In the genomic region with DNA sequence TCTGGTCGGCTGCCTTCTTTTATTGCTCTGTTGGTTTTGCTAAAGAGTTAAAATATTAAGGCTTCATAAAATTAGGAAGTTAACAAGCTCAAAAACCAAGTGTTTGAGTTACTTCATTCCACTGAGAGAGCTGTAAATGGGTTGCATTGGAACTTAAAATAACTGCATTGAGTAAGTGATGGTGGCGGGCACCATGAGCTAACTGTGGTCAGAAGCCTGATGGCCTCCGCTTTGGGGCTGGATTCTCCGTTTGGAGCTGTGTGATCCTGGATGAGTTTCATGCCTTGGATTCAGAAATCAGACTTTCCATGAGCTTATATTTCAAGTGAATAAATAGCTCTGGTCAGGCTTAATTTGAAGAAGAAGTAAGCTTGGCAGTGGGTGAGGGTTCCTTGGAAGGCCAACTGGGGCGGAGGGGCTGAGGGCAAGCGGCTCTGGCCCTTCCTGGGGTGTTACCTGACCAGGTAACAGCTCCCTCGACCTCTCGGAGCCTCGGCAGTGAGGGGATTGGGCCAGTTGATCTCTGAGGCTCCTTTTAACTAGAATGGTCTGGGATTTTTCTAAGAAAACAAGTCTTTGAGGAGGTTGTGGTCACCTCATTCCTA, we compare ENCODE assay signal across 20 cellular contexts. TPM values are rescaled to one million over a fixed set of nuclear protein-coding genes. Genes with fewer than 3 reads are reported as not detected.
DNase-seq lines count a peak whose midpoint lies in the region; ATAC-seq and TF ChIP-seq lines count a peak whose summit lies in the region.
"Had no signal": no experiment of that assay in that cellular context is flagged by ENCODE, and none has a peak within 500 bp of the region (broad histone marks: within the 10 kb centered on the region; RNA-seq: fewer than 3 reads in every experiment).

No MANE protein-coding gene starts in this region.

- no peak for ATAC-seq in gastroesophageal sphincter
- ATAC-seq: Right ventricle myocardium inferior had no signal

- H2BK120ac ChIP-seq in mesenchymal stem cell (ENCODE audit: low read depth, low read length) (peak overlapping the region; percentile 7), trophoblast cell (ENCODE audit: insufficient read depth, low read length, poor library complexity) (no peak overlapping the region)

- TF ChIP-seq CTCF in RWPE1 (conservative IDR thresholded peaks at IDR 0.05; ENCODE audit: low read depth) (no peak), gastroesophageal sphincter (IDR thresholded peaks at IDR 0.05) (no peak)

- H4K91ac ChIP-seq in mesenchymal stem cell (ENCODE audit: low read length) (peak overlapping the region; percentile 61), trophoblast cell (ENCODE audit: low read depth, low read length) (no peak overlapping the region)

- H3K27me3 ChIP-seq in mesenchymal stem cell (ENCODE audit: control insufficient read depth in 1 of 2, insufficient read depth in 1 of 2, low read length in 2 of 2): peaks cover 0 to 6% of the 10 kb centered on the region in 2 experiments
- no peaks in the 10 kb centered on the region for H3K27me3 ChIP-seq in gastroesophageal sphincter
- peaks cover 19% of the 10 kb centered on the region for H3K27me3 ChIP-seq in trophoblast cell (ENCODE audit: insufficient read depth, low read length)
- H3K27me3 ChIP-seq: MG63 had no signal

- H4K12ac ChIP-seq in trophoblast cell (ENCODE audit: low read depth, low read length): no peak overlapping the region

- DNase-seq in activated CD8-positive, alpha-beta memory T cell treated with anti-CD3 and anti-CD28 coated beads, Interleukin-2, amount 50 U/mL, for 48 hours: peak; percentile 37
- DNase-seq in activated CD8-positive, alpha-beta memory T cell treated with anti-CD3 and anti-CD28 coated beads, Interleukin-2, amount 50 U/mL, for 4 hours: no peak
- DNase-seq in RWPE1 (ENCODE audit: low spot score): no peak
- DNase-seq in mesenchymal stem cell: no peak
- DNase-seq in NCI-H226: no peak
- DNase-seq in activated T-cell treated with anti-CD3 and anti-CD28 coated beads, Interleukin-2, amount 50 U/mL, for 48 hours: no peak
- no peak for DNase-seq in trophoblast cell
- DNase-seq: Caco-2, HFFc6, MG63, NCI-H1436, NCI-H2081, NCI-H2227 treated with DMSO at 0.1 percent for 48 hours, NCI-H526 treated with DMSO at 0.1 percent for 48 hours, SK-N-SH had no signal

- 93% methylated on average over 9 of the region's 9 CpGs for WGBS in mesenchymal stem cell
- 80 to 92% methylated on average over 6 to 9 of the region's 9 CpGs for WGBS in gastroesophageal sphincter (ENCODE audit: low coverage in 1 of 2), 2 donors
- WGBS in trophoblast cell (ENCODE audit: extremely low coverage, insufficient coverage, insufficient read length): no CpG with 5 or more reads among the region's 9 CpGs

- peaks cover under 1% of the 10 kb centered on the region for H3K79me2 ChIP-seq in trophoblast cell (ENCODE audit: control insufficient read depth, insufficient read depth, low read length, poor library complexity)

- H3K4me2 ChIP-seq in mesenchymal stem cell (ENCODE audit: low read length, poor library complexity, severe bottlenecking): no peak overlapping the region
- H3K4me2 ChIP-seq in trophoblast cell (ENCODE audit: low read length): no peak overlapping the region
- H3K4me2 ChIP-seq: KMS-11, SK-N-SH had no signal

- H3K27ac ChIP-seq in RWPE1 (peak overlapping the region; percentile 98), mesenchymal stem cell (ENCODE audit: low read length, poor library complexity, severe bottlenecking) (no peak overlapping the region), gastroesophageal sphincter (peak overlapping the region in 1 of 4 donors; percentile 26), trophoblast cell (ENCODE audit: low read depth, low read length) (no peak overlapping the region)
- H3K27ac ChIP-seq: 22Rv1, KMS-11 had no signal

- CTCF ChIA-PET in RWPE1 (lab: Yijun Ruan, JAX): interaction anchor here (0.8 kb wide), 2 partner anchors 29 to 98 kb away, joined by 3 to 4 read pairs; no protein-coding TSS in a partner anchor

- peaks cover 10% of the 10 kb centered on the region for H3K4me1 ChIP-seq in mesenchymal stem cell (ENCODE audit: control insufficient read depth, insufficient read depth, low read depth, low read length)
- H3K4me1 ChIP-seq in gastroesophageal sphincter: peaks cover 0 to 52% (median 17%) of the 10 kb centered on the region in 3 donors
- H3K4me1 ChIP-seq in trophoblast cell (ENCODE audit: control insufficient read depth in 1 of 2, insufficient read depth in 2 of 2, low read length in 2 of 2): peaks cover 7 to 16% of the 10 kb centered on the region in 2 experiments

- H3K18ac ChIP-seq in mesenchymal stem cell (ENCODE audit: low read depth in 1 of 2, low read length in 2 of 2) (peak overlapping the region in 1 of 2 experiments; percentile 24), trophoblast cell (ENCODE audit: low read length) (no peak overlapping the region)

- peak overlapping the region; percentile 84 for H2BK15ac ChIP-seq in mesenchymal stem cell (ENCODE audit: low read depth, poor library complexity, severe bottlenecking)

- no peak overlapping the region for H3K4me3 ChIP-seq in mesenchymal stem cell (ENCODE audit: insufficient read depth in 1 of 2, low read depth in 1 of 2, low read length in 2 of 2)
- no peak overlapping the region for H3K4me3 ChIP-seq in gastroesophageal sphincter
- H3K4me3 ChIP-seq in trophoblast cell (ENCODE audit: low read depth, low read length): no peak overlapping the region
- H3K4me3 ChIP-seq: MG63 had no signal

- TF ChIP-seq EP300 in gastroesophageal sphincter (IDR thresholded peaks at IDR 0.05): no peak

- H2AK5ac ChIP-seq in mesenchymal stem cell (ENCODE audit: low read length, severe bottlenecking) (no peak overlapping the region), trophoblast cell (ENCODE audit: low read length) (no peak overlapping the region)

- POLR2A ChIA-PET in RWPE1 (lab: Yijun Ruan, JAX; ENCODE audit: low non-redundant PET): interaction anchor here (0.8 kb wide), 1 partner anchor 24 kb away, joined by 5 read pairs; no protein-coding TSS in a partner anchor

- H3K14ac ChIP-seq in mesenchymal stem cell (ENCODE audit: low read length in 2 of 2) (no peak overlapping the region), trophoblast cell (ENCODE audit: low read length) (no peak overlapping the region)

- H3K9me3 ChIP-seq in mesenchymal stem cell (ENCODE audit: control insufficient read depth, low read length): no peaks in the 10 kb centered on the region
- no peaks in the 10 kb centered on the region for H3K9me3 ChIP-seq in gastroesophageal sphincter
- peaks cover 7% of the 10 kb centered on the region for H3K9me3 ChIP-seq in trophoblast cell (ENCODE audit: insufficient read depth, low read depth, low read length)
- H3K9me3 ChIP-seq: Caco-2, MG63, SK-N-SH had no signal

- H3K36me3 ChIP-seq in mesenchymal stem cell (ENCODE audit: control insufficient read depth in 1 of 2, insufficient read depth in 2 of 2, low read depth in 1 of 2, low read length in 2 of 2) (peaks cover 6 to 35% of the 10 kb centered on the region in 2 experiments), gastroesophageal sphincter (peaks cover 0 to 14% of the 10 kb centered on the region in 2 donors), trophoblast cell (ENCODE audit: control insufficient read depth in 1 of 2, insufficient read depth in 2 of 2, low read length in 2 of 2) (peaks cover 0 to 6% of the 10 kb centered on the region in 2 experiments)
- H3K36me3 ChIP-seq: MG63 had no signal

- no peak for TF ChIP-seq POLR2A in gastroesophageal sphincter (IDR thresholded peaks at IDR 0.05)

- no peak overlapping the region for H2AFZ ChIP-seq in mesenchymal stem cell (ENCODE audit: low read depth, low read length)
- no peak overlapping the region for H2AFZ ChIP-seq in trophoblast cell (ENCODE audit: insufficient read depth, low read length, poor library complexity)

- H3K23ac ChIP-seq in mesenchymal stem cell (ENCODE audit: low read length in 2 of 2) (no peak overlapping the region), trophoblast cell (ENCODE audit: low read length) (no peak overlapping the region)

- H3K79me1 ChIP-seq in mesenchymal stem cell (replicated peaks; ENCODE audit: low read length, poor library complexity, severe bottlenecking) (peaks cover 24% of the 10 kb centered on the region), trophoblast cell (ENCODE audit: low read length) (peaks cover 3% of the 10 kb centered on the region)

- H4K8ac ChIP-seq in mesenchymal stem cell (ENCODE audit: low read length): no peak overlapping the region
- no peak overlapping the region for H4K8ac ChIP-seq in trophoblast cell (ENCODE audit: low read depth, low read length)

- peak overlapping the region in 1 of 2 experiments; percentile 8 for H2BK12ac ChIP-seq in mesenchymal stem cell (ENCODE audit: low read length in 2 of 2)
- no peak overlapping the region for H2BK12ac ChIP-seq in trophoblast cell (ENCODE audit: low read length)

- H3K9ac ChIP-seq in mesenchymal stem cell (ENCODE audit: low read length): no peak overlapping the region
- H3K9ac ChIP-seq in trophoblast cell (ENCODE audit: low read length): no peak overlapping the region
- H3K9ac ChIP-seq: KMS-11, SK-N-SH had no signal

- H2BK5ac ChIP-seq in mesenchymal stem cell (ENCODE audit: low read depth, low read length, poor library complexity, severe bottlenecking) (no peak overlapping the region), trophoblast cell (ENCODE audit: low read depth, low read length, poor library complexity) (no peak overlapping the region)

- H3K4ac ChIP-seq in mesenchymal stem cell (ENCODE audit: low read depth in 1 of 2, low read length in 2 of 2) (peak overlapping the region in 1 of 2 experiments; percentile 77), trophoblast cell (ENCODE audit: low read depth, low read length) (no peak overlapping the region)

RNA-seq across cellular contexts. Expression of gene HTRA1, which starts 5.6 kb away (rescaled TPM):
- 204 TPM for polyA plus RNA-seq in mesenchymal stem cell (2013, experiment 1 of 2)
- 204 TPM for polyA plus RNA-seq in mesenchymal stem cell (2013, experiment 2 of 2)
- 100 to 1,000 TPM; 107 to 137 (median 111) TPM for total RNA-seq in gastroesophageal sphincter
- polyA plus RNA-seq in trophoblast cell (2013): 135 and 141 TPM in 2 replicates

RNA-seq across cellular contexts. Expression of gene ARMS2, which starts 12.5 kb away (rescaled TPM):
- not detected for polyA plus RNA-seq in mesenchymal stem cell (2013, experiment 1 of 2)
- polyA plus RNA-seq in mesenchymal stem cell (2013, experiment 2 of 2): not detected
- total RNA-seq in gastroesophageal sphincter: not detected
- polyA plus RNA-seq in trophoblast cell (2013): 0.07 and 0.12 TPM in 2 replicates
- total RNA-seq: Caco-2, H1, HFFc6, Right ventricle myocardium inferior had no signal
- polyA plus RNA-seq: H1, SK-N-SH had no signal
